Comparison of ENCODE assay signal across 8 cellular contexts in the genomic region with DNA sequence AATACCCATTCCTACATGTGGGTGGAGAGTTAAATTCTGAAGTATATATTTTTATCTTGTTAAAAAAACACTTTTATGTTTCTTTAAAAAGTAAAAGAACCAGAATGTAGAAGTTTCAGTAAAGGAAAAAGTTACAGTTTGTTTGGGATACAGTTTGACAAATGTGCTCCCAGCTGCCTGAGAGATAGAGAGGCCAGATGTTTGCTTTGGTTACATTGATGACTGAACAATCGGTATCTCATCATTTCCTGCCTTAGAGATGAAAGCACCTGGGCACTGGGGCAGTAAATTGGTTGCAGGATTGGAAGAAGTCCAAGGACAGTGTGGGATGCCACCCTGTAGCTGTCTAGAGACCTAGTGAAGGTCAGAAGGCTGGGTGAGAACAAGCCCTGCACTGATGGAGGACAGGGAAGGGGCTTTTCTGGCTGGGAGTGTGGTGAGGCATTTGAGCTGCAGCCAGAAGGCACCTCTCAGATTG. TPM values are rescaled to one million over a fixed set of nuclear protein-coding genes. Genes with fewer than 3 reads are reported as not detected.
A peak's percentile ranks its signal among the peaks of the same experiment; 100 is the strongest.
DNase-seq lines count a peak whose midpoint lies in the region; ATAC-seq, FAIRE-seq and TF ChIP-seq lines count a peak whose summit lies in the region.

No MANE protein-coding gene starts in this region.

- H3K4me1 ChIP-seq in BLaER1 (peaks cover 67% of the 10 kb centered on the region), HepG2 (ENCODE audit: insufficient read depth, low read length) (peaks cover 37% of the 10 kb centered on the region), Peyer's patch (peaks cover 0 to 27% (median 9%) of the 10 kb centered on the region in 4 donors)

- no peak for FAIRE-seq in HepG2 (lab: Jason Lieb, UNC)

- no TSS peak for BruUV-seq in HepG2 (replicated peaks; lab: Mats Ljungman, UMichigan)

- 0% methylated on average over 1 of the region's 1 CpG for whole genome bisulfite sequencing in HepG2 (ENCODE audit: low lambda C conversion rate)

- peaks cover 74% of the 10 kb centered on the region for H3K36me3 ChIP-seq in BLaER1
- peaks cover 18 to 56% of the 10 kb centered on the region in 2 experiments for H3K36me3 ChIP-seq in HepG2 (replicated peaks in 1 of 2; ENCODE audit: control insufficient read depth in 1 of 2, insufficient read depth in 2 of 2, low read length in 2 of 2)
- H3K36me3 ChIP-seq in Peyer's patch, result peaks cover 0 to 32% (median 0%) of the 10 kb centered on the region in 3 donors

- intact Hi-C loops in activated CD8-positive, alpha-beta T cell treated with anti-CD3 and anti-CD28 coated beads for 36 hours (cut with micrococcal nuclease), result no loop called here
- intact Hi-C loops in HepG2 (cut with micrococcal nuclease; ENCODE audit: unreplicated experiment), result loop anchor here (1.0 kb wide), 1 partner anchor 37 kb away; no protein-coding TSS in a partner anchor

- H3K4me3 ChIP-seq in BLaER1, result no peak overlapping the region
- H3K4me3 ChIP-seq in HepG2 (replicated peaks in 1 of 3; ENCODE audit: insufficient read depth in 1 of 3, low read depth in 2 of 3, low read length in 3 of 3), result no peak overlapping the region; a peak in 1 of 6 replicates
- no peak overlapping the region for H3K4me3 ChIP-seq in Peyer's patch

- H3K9me3 Mint-ChIP-seq in activated CD8-positive, alpha-beta T cell treated with anti-CD3 and anti-CD28 coated beads for 36 hours, result no peaks in the 10 kb centered on the region

- peaks cover 80% of the 10 kb centered on the region for H3K79me2 ChIP-seq in HepG2 (ENCODE audit: insufficient read depth, low read length)

- TF ChIP-seq POLR2A in HepG2 (IDR thresholded peaks at IDR 0.05; ENCODE audit: insufficient read depth in 1 of 2, low read depth in 2 of 2, low read length in 2 of 2), result no peak
- no peak for TF ChIP-seq POLR2A in Peyer's patch (IDR thresholded peaks at IDR 0.05)

- peaks cover 70% of the 10 kb centered on the region for H3K4me1 Mint-ChIP-seq in activated CD8-positive, alpha-beta T cell treated with anti-CD3 and anti-CD28 coated beads for 36 hours (ENCODE audit: low read depth)

- H2AFZ ChIP-seq in HepG2 (ENCODE audit: low read length), result no peak overlapping the region

- TF ChIP-seq CTCF in activated CD8-positive, alpha-beta T cell treated with anti-CD3 and anti-CD28 coated beads for 36 hours (IDR thresholded peaks at IDR 0.05), result no peak
- TF ChIP-seq CTCF in HepG2 (CRISPR knock-in tag; IDR thresholded peaks at IDR 0.05) (no peak), Peyer's patch (IDR thresholded peaks at IDR 0.05) (no peak)

- TF ChIP-seq RAD21 in HepG2 (CRISPR knock-in tag; IDR thresholded peaks at IDR 0.05), result no peak

- POLR2A ChIA-PET in HEK293T (lab: Yijun Ruan, JAX), result interaction anchor here (1.3 kb wide), 1 partner anchor 17 kb away, joined by 3 read pairs; a partner anchor contains a TSS
- POLR2A ChIA-PET in activated CD8-positive, alpha-beta T cell treated with anti-CD3 and anti-CD28 coated beads for 36 hours (lab: Charles Lee), result interaction anchor here (0.6 to 3.5 kb wide), 8 partner anchors 9 to 33 kb away, joined by 3 to 21 read pairs (median 5); a partner anchor contains a TSS
- POLR2A ChIA-PET in HepG2 (lab: Yijun Ruan, JAX), result interaction anchor here (1.0 to 1.6 kb wide), 3 partner anchors 15 to 29 kb away, joined by 4 to 6 read pairs (median 4); no protein-coding TSS in a partner anchor

- H3K4me2 ChIP-seq in BLaER1, result peak overlapping the region; percentile 68
- peak overlapping the region; percentile 29; the same call in 1 of the 2 replicates for H3K4me2 ChIP-seq in HepG2 (ENCODE audit: low read depth, low read length)

- H3K9me3 ChIP-seq in BLaER1 (no peaks in the 10 kb centered on the region), HepG2 (ENCODE audit: low read length) (no peaks in the 10 kb centered on the region), Peyer's patch (no peaks in the 10 kb centered on the region)

- in situ Hi-C loops in HepG2 (cut with HindIII; ENCODE audit: extremely low pct_ligation_motif_present, low pct_unique_long_range_greater_than_20kb), result no loop called here

- H3K27me3 Mint-ChIP-seq in activated CD8-positive, alpha-beta T cell treated with anti-CD3 and anti-CD28 coated beads for 36 hours, result no peaks in the 10 kb centered on the region

- CTCF ChIA-PET in HEK293T (lab: Yijun Ruan, JAX), result no interaction called here
- CTCF ChIA-PET in activated CD8-positive, alpha-beta T cell treated with anti-CD3 and anti-CD28 coated beads for 36 hours (lab: Charles Lee), result interaction anchor here (1.0 to 2.1 kb wide), 6 partner anchors 9 to 60 kb away, joined by 3 to 9 read pairs (median 6); no protein-coding TSS in a partner anchor
- CTCF ChIA-PET in HepG2 (lab: Yijun Ruan, JAX; ENCODE audit: low intra/inter-chr PET ratio, low total read pairs), result no interaction called here

- H3K27ac Mint-ChIP-seq in activated CD8-positive, alpha-beta T cell treated with anti-CD3 and anti-CD28 coated beads for 36 hours, result peak overlapping the region; percentile 75

- DNase-seq in HEK293T (ENCODE audit: extremely low spot score) (peak; percentile 6), HepG2 (ENCODE audit: low spot score) (peak; percentile 85), Peyer's patch (no peak), foreskin melanocyte (no peak), dedifferentiated amniotic fluid mesenchymal stem cell (ENCODE audit: extremely low spot score) (no peak)
- DNase-seq in activated CD8-positive, alpha-beta T cell treated with anti-CD3 and anti-CD28 coated beads for 36 hours, result peak; percentile 53

- peaks cover 40% of the 10 kb centered on the region for H3K36me3 Mint-ChIP-seq in activated CD8-positive, alpha-beta T cell treated with anti-CD3 and anti-CD28 coated beads for 36 hours (ENCODE audit: low read depth)

- H3K27ac ChIP-seq in BLaER1 (peak overlapping the region; percentile 75), HepG2 (ENCODE audit: extremely low read length, insufficient read depth, low read length) (peak overlapping the region; percentile 63), Peyer's patch (no peak overlapping the region)

- TF ChIP-seq EP300 in HepG2 (IDR thresholded peaks at IDR 0.05; ENCODE audit: low read depth in 2 of 2, low read length in 2 of 2) (peak in 1 of 2 experiments; percentile 40; a peak in 1 of 4 replicates), HepG2 (CRISPR knock-in tag; IDR thresholded peaks at IDR 0.05; ENCODE audit: borderline replicate concordance) (0 out of 2 replicates have a peak, but pooled peaks have one; percentile 33)

- H3K9ac ChIP-seq in BLaER1, result peak overlapping the region; percentile 63
- peak overlapping the region; percentile 43; the same call in 1 of the 2 replicates for H3K9ac ChIP-seq in HepG2 (ENCODE audit: insufficient read depth, low read depth, low read length)

- peaks cover 100% of the 10 kb centered on the region for H4K20me1 ChIP-seq in BLaER1
- H4K20me1 ChIP-seq in HepG2 (ENCODE audit: insufficient read depth, low read length), result peaks cover 44% of the 10 kb centered on the region

- H3K27me3 ChIP-seq in BLaER1, result no peaks in the 10 kb centered on the region
- H3K27me3 ChIP-seq in HepG2 (ENCODE audit: control insufficient read depth in 1 of 2, insufficient read depth in 2 of 2, low read length in 2 of 2), result no peaks in the 10 kb centered on the region
- no peaks in the 10 kb centered on the region for H3K27me3 ChIP-seq in Peyer's patch

- ATAC-seq in activated CD8-positive, alpha-beta T cell treated with anti-CD3 and anti-CD28 coated beads for 36 hours, result peak; percentile 55
- peak; percentile 79 for ATAC-seq in HepG2
- ATAC-seq in HG02885 (IDR thresholded peaks at IDR 0.05; ENCODE audit: poor library complexity, unreplicated experiment), result no peak

- H3K4me3 Mint-ChIP-seq in activated CD8-positive, alpha-beta T cell treated with anti-CD3 and anti-CD28 coated beads for 36 hours, result no peak overlapping the region

RNA-seq across cellular contexts. Expression of a gene that starts 16.6 kb away (rescaled TPM):
- total RNA-seq in activated CD8-positive, alpha-beta T cell treated with anti-CD3 and anti-CD28 coated beads for 36 hours, result 100 to 1,000 TPM; 110 to 118 TPM
- 9.8 and 14.3 TPM in 2 replicates for total RNA-seq in HepG2 (2016; rRNA removed; fragmentation: Illumina TruSeq; extraction: Trizol)
- 51.6 and 53.2 TPM in 2 replicates for total RNA-seq in HepG2 (2016; cell fraction: cytosol; rRNA removed; fragmentation: Illumina TruSeq; extraction: Trizol; ENCODE audit: low read depth)
- 7.7 and 13.5 TPM in 2 replicates for total RNA-seq in HepG2 (2016; cell fraction: insoluble cytoplasmic fraction; rRNA removed; fragmentation: Illumina TruSeq; extraction: Trizol)
- total RNA-seq in HepG2 (2016; cell fraction: membrane; rRNA removed; fragmentation: Illumina TruSeq; extraction: Trizol), result 31.3 and 33.8 TPM in 2 replicates
- 27.9 and 31.0 TPM in 2 replicates for total RNA-seq in HepG2 (2016; cell fraction: nucleus; rRNA removed; fragmentation: Illumina TruSeq; extraction: Trizol)
- polyA plus RNA-seq in HepG2 (2011; rRNA removed), result 27.0 and 31.0 TPM in 2 replicates
- 12.4 and 17.0 TPM in 2 replicates for polyA plus RNA-seq in HepG2 (2011; cell fraction: cytosol; rRNA removed)
- 131 and 178 TPM in 2 replicates for polyA plus RNA-seq in HepG2 (2011; cell fraction: nucleus; rRNA removed)
- 31.5 and 37.1 TPM in 2 replicates for polyA plus RNA-seq in HepG2 (2012)
- polyA plus RNA-seq in HepG2 (2016; cell fraction: cytosol; fragmentation: Illumina TruSeq; extraction: Trizol; ENCODE audit: low read depth), result 6.4 and 9.0 TPM in 2 replicates
- 15.4 and 20.3 TPM in 2 replicates for polyA plus RNA-seq in HepG2 (2016; cell fraction: insoluble cytoplasmic fraction; fragmentation: Illumina TruSeq; extraction: Trizol; ENCODE audit: low read depth)
- 14.6 and 14.9 TPM in 2 replicates for polyA plus RNA-seq in HepG2 (2016; cell fraction: membrane; fragmentation: Illumina TruSeq; extraction: Trizol; ENCODE audit: low read depth)
- polyA plus RNA-seq in HepG2 (2016; cell fraction: nucleus; fragmentation: Illumina TruSeq; extraction: Trizol; ENCODE audit: insufficient read depth, low read depth), result 54.7 and 59.1 TPM in 2 replicates
- polyA minus RNA-seq in HepG2 (2011; rRNA and poly(A)+ RNA removed; ENCODE audit: low replicate concordance), result 39.9 and 83.9 TPM in 2 replicates
- 31.6 and 37.5 TPM in 2 replicates for polyA minus RNA-seq in HepG2 (2011; cell fraction: cytosol; rRNA and poly(A)+ RNA removed)
- polyA minus RNA-seq in HepG2 (2011; cell fraction: nucleus; rRNA and poly(A)+ RNA removed), result 98.0 and 116 TPM in 2 replicates
- total RNA-seq in Peyer's patch, result 100 to 1,000 TPM; 115 to 215 (median 161) TPM

RNA-seq across cellular contexts. Expression of a gene that starts 28.4 kb away (rescaled TPM):
- total RNA-seq in activated CD8-positive, alpha-beta T cell treated with anti-CD3 and anti-CD28 coated beads for 36 hours, result 10 to 100 TPM; 16.3 to 17.9 TPM
- 11.3 and 14.8 TPM in 2 replicates for total RNA-seq in HepG2 (2016; rRNA removed; fragmentation: Illumina TruSeq; extraction: Trizol)
- total RNA-seq in HepG2 (2016; cell fraction: cytosol; rRNA removed; fragmentation: Illumina TruSeq; extraction: Trizol; ENCODE audit: low read depth), result 3.5 and 4.2 TPM in 2 replicates
- total RNA-seq in HepG2 (2016; cell fraction: insoluble cytoplasmic fraction; rRNA removed; fragmentation: Illumina TruSeq; extraction: Trizol), result 9.8 and 17.0 TPM in 2 replicates
- 5.6 and 6.4 TPM in 2 replicates for total RNA-seq in HepG2 (2016; cell fraction: membrane; rRNA removed; fragmentation: Illumina TruSeq; extraction: Trizol)
- 16.4 and 19.9 TPM in 2 replicates for total RNA-seq in HepG2 (2016; cell fraction: nucleus; rRNA removed; fragmentation: Illumina TruSeq; extraction: Trizol)
- 10.9 and 15.8 TPM in 2 replicates for polyA plus RNA-seq in HepG2 (2011; rRNA removed)
- 10.9 and 13.2 TPM in 2 replicates for polyA plus RNA-seq in HepG2 (2011; cell fraction: cytosol; rRNA removed)
- 24.9 and 26.8 TPM in 2 replicates for polyA plus RNA-seq in HepG2 (2011; cell fraction: nucleus; rRNA removed)
- 7.6 and 8.3 TPM in 2 replicates for polyA plus RNA-seq in HepG2 (2012)
- polyA plus RNA-seq in HepG2 (2016; cell fraction: cytosol; fragmentation: Illumina TruSeq; extraction: Trizol; ENCODE audit: low read depth), result 0.76 and 1.1 TPM in 2 replicates
- polyA plus RNA-seq in HepG2 (2016; cell fraction: insoluble cytoplasmic fraction; fragmentation: Illumina TruSeq; extraction: Trizol; ENCODE audit: low read depth), result 7.9 and 10.3 TPM in 2 replicates
- polyA plus RNA-seq in HepG2 (2016; cell fraction: membrane; fragmentation: Illumina TruSeq; extraction: Trizol; ENCODE audit: low read depth), result 1.1 and 1.6 TPM in 2 replicates
- polyA plus RNA-seq in HepG2 (2016; cell fraction: nucleus; fragmentation: Illumina TruSeq; extraction: Trizol; ENCODE audit: insufficient read depth, low read depth), result 21.4 and 25.4 TPM in 2 replicates
- 12.1 and 32.8 TPM in 2 replicates for polyA minus RNA-seq in HepG2 (2011; rRNA and poly(A)+ RNA removed; ENCODE audit: low replicate concordance)
- polyA minus RNA-seq in HepG2 (2011; cell fraction: cytosol; rRNA and poly(A)+ RNA removed), result 6.0 and 10.6 TPM in 2 replicates
- polyA minus RNA-seq in HepG2 (2011; cell fraction: nucleus; rRNA and poly(A)+ RNA removed), result 17.1 and 18.6 TPM in 2 replicates
- 10 to 100 TPM; 12.6 to 23.9 (median 19.2) TPM for total RNA-seq in Peyer's patch

Comparison
In these comparisons a context has a peak if more than half of its experiments do, and no peak if none do; other contexts are left out.
1. H3K27ac ChIP-seq: peak in BLaER1 (single experiment) and HepG2 (single experiment); none in Peyer's patch (0 of 4).
2. DNase-seq: peak in HEK293T (single experiment), activated CD8-positive, alpha-beta T cell treated with anti-CD3 and anti-CD28 coated beads for 36 hours (single experiment) and HepG2 (single experiment); none in Peyer's patch (0 of 3), foreskin melanocyte (single experiment) and dedifferentiated amniotic fluid mesenchymal stem cell (single experiment).